In the genomic region with DNA sequence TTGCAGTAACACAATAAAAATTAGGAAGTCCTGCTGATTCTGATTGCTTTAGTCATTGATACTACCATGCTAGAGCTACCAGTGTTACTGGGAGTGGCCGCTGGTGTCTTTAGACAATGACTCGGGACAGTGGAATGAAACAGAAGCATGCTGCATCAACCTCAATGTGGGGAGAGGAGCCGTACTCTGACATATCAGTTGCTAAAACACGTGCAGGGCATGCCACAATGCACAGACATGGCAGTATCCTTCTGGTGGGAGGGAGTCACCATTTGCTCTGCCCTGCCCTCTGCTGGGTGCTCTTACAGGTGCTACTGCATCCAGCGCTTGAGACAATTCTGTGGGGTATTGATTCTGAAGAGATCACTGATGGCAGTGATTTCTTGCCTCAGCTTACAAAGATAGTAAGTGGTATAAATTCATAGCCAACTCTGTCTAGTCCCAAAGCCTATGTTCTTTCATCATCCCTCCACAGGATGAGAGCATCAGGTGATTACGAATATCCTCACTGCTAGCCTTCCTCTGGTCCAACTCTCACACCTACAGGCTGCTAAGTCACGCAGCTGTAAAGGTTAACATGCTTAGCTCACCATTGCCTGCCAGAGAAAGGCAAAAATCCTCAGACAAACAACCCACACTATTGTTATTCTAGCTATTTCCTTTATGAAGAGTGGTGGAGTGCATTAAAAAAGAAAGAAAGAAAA, we compare ENCODE assay signal across 8 cellular contexts. TPM values are rescaled to one million over a fixed set of nuclear protein-coding genes. Genes with fewer than 3 reads are reported as not detected.
DNase-seq lines count a peak whose midpoint lies in the region; ATAC-seq and TF ChIP-seq lines count a peak whose summit lies in the region.

No MANE protein-coding gene starts in this region.

- TF ChIP-seq RAD21 in liver (IDR thresholded peaks at IDR 0.05), result peak; percentile 46 to 71

- no peaks in the 10 kb centered on the region for H3K27me3 ChIP-seq in DND-41 (ENCODE audit: insufficient read depth, low read length, poor library complexity)
- H3K27me3 ChIP-seq in liver (ENCODE audit: control insufficient read depth in 4 of 4, insufficient read depth in 4 of 4, low read length in 3 of 4), result no peaks in the 10 kb centered on the region

- H3K27ac ChIP-seq in DND-41 (ENCODE audit: low read length) (no peak overlapping the region), liver (ENCODE audit: low read depth in 1 of 2, low read length in 2 of 2) (no peak overlapping the region)

- H3K4me1 ChIP-seq in DND-41 (ENCODE audit: insufficient read depth, low read length) (no peaks in the 10 kb centered on the region), liver (ENCODE audit: control insufficient read depth in 4 of 4, insufficient read depth in 4 of 4, low read length in 3 of 4) (no peaks in the 10 kb centered on the region)

- TF ChIP-seq CTCF in DND-41 (IDR thresholded peaks at IDR 0.05; ENCODE audit: borderline replicate concordance, extremely low read depth, low read length, poor library complexity, severe bottlenecking) (peak; percentile 85), cardiac fibroblast (IDR thresholded peaks at IDR 0.05; ENCODE audit: low read depth, low read length) (peak; percentile 87), liver (IDR thresholded peaks at IDR 0.05; ENCODE audit: low read depth, low read length, missing input control) (peak; percentile 42)

- H2AFZ ChIP-seq in DND-41 (ENCODE audit: low read depth, low read length), result no peak overlapping the region

- ATAC-seq in DND-41 (ENCODE audit: insufficient read depth, low read depth) (peak; percentile 99), GM21367 (IDR thresholded peaks at IDR 0.05; ENCODE audit: unreplicated experiment) (peak; percentile 77), GM21737 (IDR thresholded peaks at IDR 0.05; ENCODE audit: unreplicated experiment) (no peak)

- peaks cover 39% of the 10 kb centered on the region for H3K36me3 ChIP-seq in DND-41 (ENCODE audit: insufficient read depth, low read length)
- H3K36me3 ChIP-seq in liver (ENCODE audit: control insufficient read depth in 4 of 4, insufficient read depth in 3 of 4, low read depth in 1 of 4, low read length in 3 of 4), result peaks cover 0 to 28% (median 19%) of the 10 kb centered on the region in 4 donors

- no peaks in the 10 kb centered on the region for H3K79me2 ChIP-seq in DND-41 (ENCODE audit: insufficient read depth, low read length)

- DNase-seq in DND-41, result peak; percentile 67
- peak; percentile 46 for DNase-seq in LoVo (ENCODE audit: low spot score)
- DNase-seq in T-helper 2 cell treated with Interferon-gamma antibody and Interleukin-4, amounts not matched to agents 5 μg/mL and 100 μg/mL, for 36 hours (ENCODE audit: low spot score), result peak; percentile 13
- DNase-seq in cardiac fibroblast (ENCODE audit: low read depth in 2 of 2), result peak; percentile 74 to 82
- peak in 5 of 6 experiments; percentile 13 to 40 (median 18) for DNase-seq in stimulated activated naive CD4-positive, alpha-beta T cell (lab: John Stamatoyannopoulos, UW)

- no peaks in the 10 kb centered on the region for H3K9me3 Mint-ChIP-seq in T-helper 2 cell treated with Interferon-gamma antibody and Interleukin-4, amounts not matched to agents 5 μg/mL and 100 μg/mL, for 36 hours

- H3K27me3 Mint-ChIP-seq in T-helper 2 cell treated with Interferon-gamma antibody and Interleukin-4, amounts not matched to agents 5 μg/mL and 100 μg/mL, for 36 hours (ENCODE audit: low read depth), result no peaks in the 10 kb centered on the region

- H4K20me1 ChIP-seq in DND-41 (ENCODE audit: insufficient read depth, low read length), result peaks cover 3% of the 10 kb centered on the region; the same call in 1 of the 2 replicates

- H3K4me3 ChIP-seq in DND-41 (ENCODE audit: low read depth in 1 of 2, low read length in 2 of 2), result no peak overlapping the region
- H3K4me3 ChIP-seq in cardiac fibroblast (replicated peaks in 1 of 2; ENCODE audit: low read depth in 2 of 2, low read length in 2 of 2), result no peak overlapping the region
- H3K4me3 ChIP-seq in liver (ENCODE audit: low read depth in 1 of 3, low read length in 3 of 3), result no peak overlapping the region

- H3K9ac ChIP-seq in DND-41 (ENCODE audit: low read depth, low read length) (no peak overlapping the region), liver (ENCODE audit: low read depth in 1 of 2, low read length in 2 of 2) (no peak overlapping the region)

- H3K4me1 Mint-ChIP-seq in T-helper 2 cell treated with Interferon-gamma antibody and Interleukin-4, amounts not matched to agents 5 μg/mL and 100 μg/mL, for 36 hours (ENCODE audit: low read depth), result peaks cover 3% of the 10 kb centered on the region

- no peaks in the 10 kb centered on the region for H3K9me3 ChIP-seq in DND-41 (ENCODE audit: insufficient read depth, low read length, severe bottlenecking)
- no peaks in the 10 kb centered on the region for H3K9me3 ChIP-seq in liver (ENCODE audit: control insufficient read depth in 4 of 4, low read length in 3 of 4)

- no peak overlapping the region for H3K27ac Mint-ChIP-seq in T-helper 2 cell treated with Interferon-gamma antibody and Interleukin-4, amounts not matched to agents 5 μg/mL and 100 μg/mL, for 36 hours

- WGBS in liver, result 84% methylated on average over 7 of the region's 7 CpGs

- H3K4me3 Mint-ChIP-seq in T-helper 2 cell treated with Interferon-gamma antibody and Interleukin-4, amounts not matched to agents 5 μg/mL and 100 μg/mL, for 36 hours, result no peak overlapping the region

- H3K36me3 Mint-ChIP-seq in T-helper 2 cell treated with Interferon-gamma antibody and Interleukin-4, amounts not matched to agents 5 μg/mL and 100 μg/mL, for 36 hours (ENCODE audit: low read depth), result no peaks in the 10 kb centered on the region

- H3K4me2 ChIP-seq in DND-41 (ENCODE audit: insufficient read depth, low read length), result no peak overlapping the region

TF ChIP-seq in liver, 16 proteins besides CTCF, POLR2A, EP300 and RAD21:
- no peak for TF ChIP-seq RXRA (IDR thresholded peaks at IDR 0.05)
- no peak for TF ChIP-seq SP1 (IDR thresholded peaks at IDR 0.05)
- no peak for TF ChIP-seq EGR1 (IDR thresholded peaks at IDR 0.05; ENCODE audit: low read depth in 2 of 2)
- TF ChIP-seq HNF4A (conservative IDR thresholded peaks at IDR 0.05), result no peak
- TF ChIP-seq FOXA2 (IDR thresholded peaks at IDR 0.05), result no peak
- TF ChIP-seq, protein P1, sequence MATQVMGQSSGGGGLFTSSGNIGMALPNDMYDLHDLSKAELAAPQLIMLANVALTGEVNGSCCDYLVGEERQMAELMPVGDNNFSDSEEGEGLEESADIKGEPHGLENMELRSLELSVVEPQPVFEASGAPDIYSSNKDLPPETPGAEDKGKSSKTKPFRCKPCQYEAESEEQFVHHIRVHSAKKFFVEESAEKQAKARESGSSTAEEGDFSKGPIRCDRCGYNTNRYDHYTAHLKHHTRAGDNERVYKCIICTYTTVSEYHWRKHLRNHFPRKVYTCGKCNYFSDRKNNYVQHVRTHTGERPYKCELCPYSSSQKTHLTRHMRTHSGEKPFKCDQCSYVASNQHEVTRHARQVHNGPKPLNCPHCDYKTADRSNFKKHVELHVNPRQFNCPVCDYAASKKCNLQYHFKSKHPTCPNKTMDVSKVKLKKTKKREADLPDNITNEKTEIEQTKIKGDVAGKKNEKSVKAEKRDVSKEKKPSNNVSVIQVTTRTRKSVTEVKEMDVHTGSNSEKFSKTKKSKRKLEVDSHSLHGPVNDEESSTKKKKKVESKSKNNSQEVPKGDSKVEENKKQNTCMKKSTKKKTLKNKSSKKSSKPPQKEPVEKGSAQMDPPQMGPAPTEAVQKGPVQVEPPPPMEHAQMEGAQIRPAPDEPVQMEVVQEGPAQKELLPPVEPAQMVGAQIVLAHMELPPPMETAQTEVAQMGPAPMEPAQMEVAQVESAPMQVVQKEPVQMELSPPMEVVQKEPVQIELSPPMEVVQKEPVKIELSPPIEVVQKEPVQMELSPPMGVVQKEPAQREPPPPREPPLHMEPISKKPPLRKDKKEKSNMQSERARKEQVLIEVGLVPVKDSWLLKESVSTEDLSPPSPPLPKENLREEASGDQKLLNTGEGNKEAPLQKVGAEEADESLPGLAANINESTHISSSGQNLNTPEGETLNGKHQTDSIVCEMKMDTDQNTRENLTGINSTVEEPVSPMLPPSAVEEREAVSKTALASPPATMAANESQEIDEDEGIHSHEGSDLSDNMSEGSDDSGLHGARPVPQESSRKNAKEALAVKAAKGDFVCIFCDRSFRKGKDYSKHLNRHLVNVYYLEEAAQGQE (IDR thresholded peaks at IDR 0.05), result no peak
- TF ChIP-seq GABPA (IDR thresholded peaks at IDR 0.05 in 1 of 2, conservative IDR thresholded peaks at IDR 0.05 in 1 of 2), result no peak
- TF ChIP-seq, protein P2, sequence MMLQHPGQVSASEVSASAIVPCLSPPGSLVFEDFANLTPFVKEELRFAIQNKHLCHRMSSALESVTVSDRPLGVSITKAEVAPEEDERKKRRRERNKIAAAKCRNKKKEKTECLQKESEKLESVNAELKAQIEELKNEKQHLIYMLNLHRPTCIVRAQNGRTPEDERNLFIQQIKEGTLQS (IDR thresholded peaks at IDR 0.05), result no peak
- no peak for TF ChIP-seq HNF4G (IDR thresholded peaks at IDR 0.05)
- no peak for TF ChIP-seq FOXA1 (IDR thresholded peaks at IDR 0.05)
- no peak for TF ChIP-seq NR2F2 (IDR thresholded peaks at IDR 0.05)
- TF ChIP-seq YY1 (IDR thresholded peaks at IDR 0.05), result no peak
- TF ChIP-seq, protein P3, sequence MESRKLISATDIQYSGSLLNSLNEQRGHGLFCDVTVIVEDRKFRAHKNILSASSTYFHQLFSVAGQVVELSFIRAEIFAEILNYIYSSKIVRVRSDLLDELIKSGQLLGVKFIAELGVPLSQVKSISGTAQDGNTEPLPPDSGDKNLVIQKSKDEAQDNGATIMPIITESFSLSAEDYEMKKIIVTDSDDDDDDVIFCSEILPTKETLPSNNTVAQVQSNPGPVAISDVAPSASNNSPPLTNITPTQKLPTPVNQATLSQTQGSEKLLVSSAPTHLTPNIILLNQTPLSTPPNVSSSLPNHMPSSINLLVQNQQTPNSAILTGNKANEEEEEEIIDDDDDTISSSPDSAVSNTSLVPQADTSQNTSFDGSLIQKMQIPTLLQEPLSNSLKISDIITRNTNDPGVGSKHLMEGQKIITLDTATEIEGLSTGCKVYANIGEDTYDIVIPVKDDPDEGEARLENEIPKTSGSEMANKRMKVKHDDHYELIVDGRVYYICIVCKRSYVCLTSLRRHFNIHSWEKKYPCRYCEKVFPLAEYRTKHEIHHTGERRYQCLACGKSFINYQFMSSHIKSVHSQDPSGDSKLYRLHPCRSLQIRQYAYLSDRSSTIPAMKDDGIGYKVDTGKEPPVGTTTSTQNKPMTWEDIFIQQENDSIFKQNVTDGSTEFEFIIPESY (IDR thresholded peaks at IDR 0.05), result no peak
- no peak for TF ChIP-seq TAF1 (conservative IDR thresholded peaks at IDR 0.05)

RNA-seq across cellular contexts. Expression of a gene that starts 43.7 kb away (rescaled TPM):
- total RNA-seq in liver, result under 1 TPM; under 0.01 to 0.33 TPM
- under 1 TPM; 0.11 to 0.15 TPM for polyA plus RNA-seq in liver

Comparison
In these comparisons a context has a peak if more than half of its experiments do, and no peak if none do; other contexts are left out.
1. DNase-seq: peak in every context shown above with its lines; median percentile 78 in cardiac fibroblast; 67 in DND-41; 46 in LoVo; 18 in stimulated activated naive CD4-positive, alpha-beta T cell; 13 in T-helper 2 cell treated with Interferon-gamma antibody and Interleukin-4, amounts not matched to agents 5 μg/mL and 100 μg/mL, for 36 hours.